ENCODE assay signal across 9 cellular contexts in the genomic region with DNA sequence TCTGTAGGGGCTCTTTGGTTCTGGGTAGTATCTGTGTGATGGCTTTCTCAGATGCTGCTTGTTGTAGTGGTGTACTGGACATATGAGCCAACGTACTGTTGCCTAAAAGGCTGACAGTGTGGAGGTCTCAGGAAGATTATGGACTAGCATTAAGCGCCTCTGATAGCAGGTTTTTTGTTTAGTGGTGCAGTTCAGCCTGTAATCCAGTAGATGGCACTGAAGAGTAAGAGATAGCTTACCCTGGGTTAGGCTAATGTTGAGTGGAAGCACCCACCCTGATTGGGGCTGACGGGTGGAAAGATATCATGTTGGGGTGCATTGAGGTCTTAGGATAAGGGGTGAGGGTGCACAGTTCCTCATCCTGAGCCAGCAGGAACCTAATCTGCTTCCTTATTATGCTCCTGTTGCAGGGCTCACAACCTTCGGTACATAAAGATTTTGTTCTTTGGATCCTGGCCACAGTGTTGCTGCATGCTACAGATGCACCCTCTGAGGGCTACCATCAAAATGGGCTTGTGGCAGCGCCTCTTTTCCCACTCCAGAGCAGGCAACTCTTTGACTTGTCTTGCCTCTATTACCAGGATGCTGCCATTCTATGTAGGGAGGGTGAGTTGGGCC.
A peak's percentile ranks its signal among the peaks of the same experiment; 100 is the strongest.
DNase-seq lines count a peak whose midpoint lies in the region; ATAC-seq and TF ChIP-seq lines count a peak whose summit lies in the region.
"Had no signal": no experiment of that assay in that cellular context is flagged by ENCODE, and none has a peak within 500 bp of the region (broad histone marks: within the 10 kb centered on the region; RNA-seq: fewer than 3 reads in every experiment).

No MANE protein-coding gene starts in this region.

- DNase-seq in activated CD4-positive, alpha-beta T cell treated with anti-CD3 and anti-CD28 coated beads, Interleukin-2, amount 10 ng/mL, durations not matched to agents 7 days and 5 days: peak; percentile 6
- DNase-seq in activated CD4-positive, alpha-beta T cell treated with anti-CD3 and anti-CD28 coated beads for 4 hours: no peak
- DNase-seq in choroid plexus epithelial cell (ENCODE audit: low read depth) (peak; percentile 8), gastrocnemius medialis (no peak), RKO (ENCODE audit: low spot score) (no peak), H4 (ENCODE audit: low spot score) (no peak)
- DNase-seq in activated CD4-positive, alpha-beta T cell treated with anti-CD3 and anti-CD28 coated beads, Interleukin-2, amount 50 U/mL, for 1 hour: no peak
- DNase-seq: effector memory CD8-positive, alpha-beta T cell had no signal

- intact Hi-C loops in gastrocnemius medialis (cut with DNase I; ENCODE audit: low total_unique reads): no loop called here

- H3K27me3 ChIP-seq in gastrocnemius medialis: no peaks in the 10 kb centered on the region

- H3K4me3 Mint-ChIP-seq in activated CD4-positive, alpha-beta T cell treated with anti-CD3 and anti-CD28 coated beads, Interleukin-2, amount 10 ng/mL, durations not matched to agents 7 days and 5 days: no peak overlapping the region
- H3K4me3 Mint-ChIP-seq: effector memory CD8-positive, alpha-beta T cell had no signal

- H3K27me3 Mint-ChIP-seq in activated CD4-positive, alpha-beta T cell treated with anti-CD3 and anti-CD28 coated beads, Interleukin-2, amount 10 ng/mL, durations not matched to agents 7 days and 5 days: peaks cover 2% of the 10 kb centered on the region

- no peak overlapping the region for H3K4me3 ChIP-seq in choroid plexus epithelial cell (ENCODE audit: low read depth, low read length)
- no peak overlapping the region for H3K4me3 ChIP-seq in gastrocnemius medialis

- POLR2A ChIA-PET in activated CD4-positive, alpha-beta T cell treated with anti-CD3 and anti-CD28 coated beads, Interleukin-2, amount 10 ng/mL, durations not matched to agents 7 days and 5 days (lab: Charles Lee): no interaction called here

- no peak overlapping the region for H3K27ac Mint-ChIP-seq in activated CD4-positive, alpha-beta T cell treated with anti-CD3 and anti-CD28 coated beads, Interleukin-2, amount 10 ng/mL, durations not matched to agents 7 days and 5 days
- H3K27ac Mint-ChIP-seq: effector memory CD8-positive, alpha-beta T cell had no signal

- TF ChIP-seq POLR2A in gastrocnemius medialis (IDR thresholded peaks at IDR 0.05): no peak

- in situ Hi-C loops in gastrocnemius medialis (cut with MboI; ENCODE audit: low sequenced_read_pairs in 4 of 4): no loop called here

- no peaks in the 10 kb centered on the region for H3K4me1 Mint-ChIP-seq in activated CD4-positive, alpha-beta T cell treated with anti-CD3 and anti-CD28 coated beads, Interleukin-2, amount 10 ng/mL, durations not matched to agents 7 days and 5 days

- no peaks in the 10 kb centered on the region for H3K36me3 ChIP-seq in gastrocnemius medialis

- no peak overlapping the region for H3K27ac ChIP-seq in gastrocnemius medialis

- peak; percentile 57 for TF ChIP-seq CTCF in LNCAP (IDR thresholded peaks at IDR 0.05)
- TF ChIP-seq CTCF in choroid plexus epithelial cell (conservative IDR thresholded peaks at IDR 0.05; ENCODE audit: low read depth, low read length): peak; percentile 56
- peak in 3 of 5 experiments; percentile 12 to 40 (median 18) for TF ChIP-seq CTCF in gastrocnemius medialis (IDR thresholded peaks at IDR 0.05 in 4 of 5, conservative IDR thresholded peaks at IDR 0.05 in 1 of 5)

- peaks cover 0 to 12% (median 0%) of the 10 kb centered on the region in 3 donors for H3K9me3 ChIP-seq in gastrocnemius medialis

- no peaks in the 10 kb centered on the region for H3K36me3 Mint-ChIP-seq in activated CD4-positive, alpha-beta T cell treated with anti-CD3 and anti-CD28 coated beads, Interleukin-2, amount 10 ng/mL, durations not matched to agents 7 days and 5 days (ENCODE audit: low read depth)

- no peak for ATAC-seq in gastrocnemius medialis
- ATAC-seq: effector memory CD8-positive, alpha-beta T cell had no signal

- peaks cover 31% of the 10 kb centered on the region for H3K9me3 Mint-ChIP-seq in activated CD4-positive, alpha-beta T cell treated with anti-CD3 and anti-CD28 coated beads, Interleukin-2, amount 10 ng/mL, durations not matched to agents 7 days and 5 days

- CTCF ChIA-PET in activated CD4-positive, alpha-beta T cell treated with anti-CD3 and anti-CD28 coated beads, Interleukin-2, amount 10 ng/mL, durations not matched to agents 7 days and 5 days (lab: Charles Lee): no interaction called here

- no peaks in the 10 kb centered on the region for H3K4me1 ChIP-seq in gastrocnemius medialis

Comparison
In these comparisons a context has a peak if more than half of its experiments do, and no peak if none do; other contexts are left out.
1. DNase-seq: peak in activated CD4-positive, alpha-beta T cell treated with anti-CD3 and anti-CD28 coated beads, Interleukin-2, amount 10 ng/mL, durations not matched to agents 7 days and 5 days (single experiment) and choroid plexus epithelial cell (single experiment); none in activated CD4-positive, alpha-beta T cell treated with anti-CD3 and anti-CD28 coated beads for 4 hours (0 of 2), gastrocnemius medialis (0 of 2), RKO (single experiment), activated CD4-positive, alpha-beta T cell treated with anti-CD3 and anti-CD28 coated beads, Interleukin-2, amount 50 U/mL, for 1 hour (single experiment) and H4 (single experiment).
2. Peak in every context shown above with its lines, with median percentiles within 50 percentile points of each other: CTCF ChIP-seq.